ENCODE assay signal across 19 cellular contexts in the genomic region with DNA sequence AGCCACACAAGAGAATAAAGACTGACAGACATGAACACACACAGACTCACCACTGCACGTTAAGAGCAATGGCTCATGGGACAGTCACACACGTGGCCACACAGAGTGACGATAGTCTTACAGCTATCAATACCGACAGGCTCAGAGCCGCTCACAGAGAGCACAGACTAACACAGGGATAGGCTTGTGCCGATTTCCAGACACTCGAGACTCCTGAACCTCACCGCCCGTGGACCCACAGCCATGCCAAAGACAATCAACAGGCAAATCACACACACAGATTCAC. TPM values are rescaled to one million over a fixed set of nuclear protein-coding genes. Genes with fewer than 3 reads are reported as not detected.
"Had no signal": no experiment of that assay in that cellular context is flagged by ENCODE, and none has a peak within 500 bp of the region (broad histone marks: within the 10 kb centered on the region; RNA-seq: fewer than 3 reads in every experiment).

No MANE protein-coding gene starts in this region.

- DNase-seq: activated CD4-positive, CD25-positive, alpha-beta regulatory T cell treated with anti-CD3 and anti-CD28 coated beads, Interleukin-2, amount 50 U/mL, for 72 hours; activated naive CD4-positive, alpha-beta T cell treated with anti-CD3 and anti-CD28 coated beads for 36 hours; dorsolateral prefrontal cortex; left ventricle myocardium inferior; naive B cell; pancreas; sigmoid colon; stimulated activated CD4-positive, alpha-beta T cell treated with anti-CD3 and anti-CD28 coated beads, Interleukin-1b, Interleukin-23, amount 100 ng/mL, for 48 hours; stimulated activated naive CD8-positive, alpha-beta T cell treated with anti-CD3 and anti-CD28 coated beads, Interleukin-15, amount 100 ng/mL, for 72 hours; T-helper 1 cell; T1000; upper lobe of left lung had no signal

- H3K9me3 Mint-ChIP-seq: activated naive CD4-positive, alpha-beta T cell treated with anti-CD3 and anti-CD28 coated beads for 36 hours; activated T-helper 2 cell treated with anti-CD3 and anti-CD28 coated beads, Interferon-gamma antibody, Interleukin-2, Interleukin-4, amounts not matched to agents 10 μg/mL and 5 μg/mL and 100 μg/mL, durations not matched to agents 14 hours and 24 hours and 36 hours; stimulated activated naive CD8-positive, alpha-beta T cell treated with anti-CD3 and anti-CD28 coated beads, Interleukin-15, amount 100 ng/mL, for 72 hours had no signal

- ATAC-seq: gastroesophageal sphincter; stimulated activated naive CD8-positive, alpha-beta T cell treated with anti-CD3 and anti-CD28 coated beads, Interleukin-15, amount 100 ng/mL, for 72 hours had no signal

- H3K4me3 Mint-ChIP-seq: activated naive CD4-positive, alpha-beta T cell treated with anti-CD3 and anti-CD28 coated beads for 36 hours; stimulated activated naive CD8-positive, alpha-beta T cell treated with anti-CD3 and anti-CD28 coated beads, Interleukin-15, amount 100 ng/mL, for 72 hours had no signal

- H3K27me3 Mint-ChIP-seq: naive B cell; stimulated activated naive CD8-positive, alpha-beta T cell treated with anti-CD3 and anti-CD28 coated beads, Interleukin-15, amount 100 ng/mL, for 72 hours had no signal

- H3K36me3 Mint-ChIP-seq: naive B cell had no signal

- H3K27ac Mint-ChIP-seq: activated T-helper 2 cell treated with anti-CD3 and anti-CD28 coated beads, Interferon-gamma antibody, Interleukin-2, Interleukin-4, amounts not matched to agents 10 μg/mL and 5 μg/mL and 100 μg/mL, durations not matched to agents 14 hours and 24 hours and 36 hours; naive B cell; stimulated activated naive CD8-positive, alpha-beta T cell treated with anti-CD3 and anti-CD28 coated beads, Interleukin-15, amount 100 ng/mL, for 72 hours had no signal

RNA-seq across cellular contexts. Expression of gene SSX4B, which starts 59.0 kb away (rescaled TPM):
- total RNA-seq: activated CD8-positive, alpha-beta memory T cell treated with anti-CD3 and anti-CD28 coated beads for 36 hours; activated naive CD4-positive, alpha-beta T cell treated with anti-CD3 and anti-CD28 coated beads for 36 hours; activated T-helper 2 cell treated with anti-CD3 and anti-CD28 coated beads, Interferon-gamma antibody, Interleukin-2, Interleukin-4, amounts not matched to agents 10 μg/mL and 5 μg/mL and 100 μg/mL, durations not matched to agents 14 hours and 24 hours and 36 hours; cardiac septum; dorsolateral prefrontal cortex; kidney epithelial cell; left ventricle myocardium inferior; mononuclear cell; pancreas; sigmoid colon; temporal lobe; upper lobe of left lung had no signal
